Comparison of ENCODE assay signal across 15 cellular contexts in the genomic region with DNA sequence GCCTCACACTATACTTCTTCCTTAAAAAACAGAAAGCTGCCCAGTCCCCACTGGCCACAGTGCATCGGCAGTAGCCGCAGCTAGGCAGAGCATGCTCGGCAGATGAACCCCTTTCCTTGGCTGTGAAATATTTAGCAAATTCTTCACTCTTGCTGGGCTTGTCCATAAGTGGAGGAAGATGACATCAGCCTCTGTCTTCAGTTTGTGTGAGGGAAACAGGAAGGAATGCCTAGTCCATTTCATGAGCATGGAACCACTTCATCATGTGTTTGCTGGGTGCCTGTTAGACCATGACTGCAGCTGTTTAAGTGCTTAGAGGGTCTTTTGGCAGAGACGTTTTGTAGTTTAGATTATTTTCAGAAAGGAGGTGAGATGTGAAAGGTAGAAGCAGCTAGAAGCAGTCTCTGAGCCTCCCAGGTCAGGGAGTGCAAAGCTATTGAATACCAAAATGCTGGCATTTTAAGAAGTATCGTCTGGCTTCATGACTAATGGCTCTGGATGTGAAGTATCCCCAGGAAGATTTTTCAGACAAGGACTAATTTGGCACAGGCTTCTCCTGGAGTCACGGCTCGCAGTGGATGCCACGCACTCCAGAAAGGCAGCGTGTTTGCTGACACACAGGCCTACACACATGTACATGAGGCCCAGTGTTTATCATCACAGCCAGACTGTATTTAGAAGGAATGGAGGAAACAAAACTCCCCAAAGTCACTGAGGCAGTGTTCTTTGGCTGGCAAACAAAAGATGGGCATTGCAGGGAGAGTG. TPM values are rescaled to one million over a fixed set of nuclear protein-coding genes. Genes with fewer than 3 reads are reported as not detected.
A peak's percentile ranks its signal among the peaks of the same experiment; 100 is the strongest.
DNase-seq lines count a peak whose midpoint lies in the region; ATAC-seq and TF ChIP-seq lines count a peak whose summit lies in the region.
"Had no signal": no experiment of that assay in that cellular context is flagged by ENCODE, and none has a peak within 500 bp of the region (broad histone marks: within the 10 kb centered on the region; RNA-seq: fewer than 3 reads in every experiment).

No MANE protein-coding gene starts in this region.

- no peak for DNase-seq in left ventricle myocardium inferior
- no peak for DNase-seq in left ventricle myocardium superior
- peak; percentile 23 for DNase-seq in NCI-H345 treated with DMSO at 0.1 percent for 48 hours (lab: John Stamatoyannopoulos, UW; ENCODE audit: unreplicated experiment)
- peak; percentile 49 to 61 for DNase-seq in foreskin fibroblast
- DNase-seq in T-helper 9 cell = no peak
- DNase-seq in upper lobe of left lung = no peak
- DNase-seq: amniotic stem cell, COR-L47, MV-4-11, stomach, T-helper 1 cell, uterus had no signal

- intact Hi-C loops in left ventricle myocardium inferior (cut with micrococcal nuclease) (no loop called here), left ventricle myocardium superior (cut with micrococcal nuclease) (no loop called here)

- H3K27ac ChIP-seq in left ventricle myocardium inferior (replicated peaks) = peak overlapping the region; percentile 12
- H3K27ac ChIP-seq in upper lobe of left lung = no peak overlapping the region
- H3K27ac ChIP-seq: A549, stomach, uterus had no signal

- no peaks in the 10 kb centered on the region for H3K36me3 ChIP-seq in left ventricle myocardium inferior
- H3K36me3 ChIP-seq in upper lobe of left lung = no peaks in the 10 kb centered on the region
- H3K36me3 ChIP-seq: stomach, uterus had no signal

- no peak overlapping the region for H3K4me3 ChIP-seq in left ventricle myocardium inferior
- H3K4me3 ChIP-seq in foreskin fibroblast (ENCODE audit: low read depth in 1 of 2, low read length in 2 of 2) = no peak overlapping the region
- no peak overlapping the region for H3K4me3 ChIP-seq in upper lobe of left lung
- H3K4me3 ChIP-seq: A549, stomach, uterus had no signal

- WGBS in upper lobe of left lung, 2 donors = 76 to 86% methylated on average over 9 of the region's 9 CpGs

- no peak for TF ChIP-seq CTCF in left ventricle myocardium inferior (IDR thresholded peaks at IDR 0.05; ENCODE audit: borderline replicate concordance)
- TF ChIP-seq CTCF in foreskin fibroblast (IDR thresholded peaks at IDR 0.05; ENCODE audit: low read depth, low read length) = no peak
- TF ChIP-seq CTCF in upper lobe of left lung (IDR thresholded peaks at IDR 0.05) = no peak

- peaks cover 44% of the 10 kb centered on the region for H3K4me1 ChIP-seq in left ventricle myocardium inferior
- H3K4me1 ChIP-seq in upper lobe of left lung = no peaks in the 10 kb centered on the region
- H3K4me1 ChIP-seq: A549, stomach, uterus had no signal

- TF ChIP-seq EP300 in upper lobe of left lung (IDR thresholded peaks at IDR 0.05) = no peak

- H3K27me3 ChIP-seq in left ventricle myocardium inferior (ENCODE audit: low read depth) (no peaks in the 10 kb centered on the region), upper lobe of left lung (no peaks in the 10 kb centered on the region)
- H3K27me3 ChIP-seq: stomach, uterus had no signal

- no peak for TF ChIP-seq POLR2A in upper lobe of left lung (IDR thresholded peaks at IDR 0.05)

- no peak for ATAC-seq in left ventricle myocardium superior
- ATAC-seq in GM21526 (IDR thresholded peaks at IDR 0.05; ENCODE audit: low FRiP score, unreplicated experiment) = no peak
- no peak for ATAC-seq in HG02798 (IDR thresholded peaks at IDR 0.05; ENCODE audit: poor library complexity, unreplicated experiment)
- no peak for ATAC-seq in upper lobe of left lung (ENCODE audit: low FRiP score in 2 of 2)
- ATAC-seq: A549 had no signal

- no peaks in the 10 kb centered on the region for H3K9me3 ChIP-seq in left ventricle myocardium inferior (replicated peaks)
- H3K9me3 ChIP-seq in upper lobe of left lung = no peaks in the 10 kb centered on the region
- H3K9me3 ChIP-seq: A549, stomach, uterus had no signal

RNA-seq across cellular contexts. Expression of gene GRAMD1B, which starts 43.1 kb away (rescaled TPM):
- 31.8 TPM for total RNA-seq in left ventricle myocardium inferior
- total RNA-seq in left ventricle myocardium superior = 12.2 TPM
- total RNA-seq in upper lobe of left lung = 100 to 1,000 TPM in 1 of 6 donors, 10 to 100 TPM in 2, 1 to 10 TPM in 3; 5.8 to 132 (median 10.1) TPM

Comparison
In these comparisons a context has a peak if more than half of its experiments do, and no peak if none do; other contexts are left out.
1. DNase-seq: peak in NCI-H345 treated with DMSO at 0.1 percent for 48 hours (single experiment) and foreskin fibroblast (2 of 2); none in left ventricle myocardium inferior (single experiment), left ventricle myocardium superior (single experiment), T-helper 9 cell (single experiment) and upper lobe of left lung (0 of 2).